ENCODE assay signal across 1 cellular context in the genomic region with DNA sequence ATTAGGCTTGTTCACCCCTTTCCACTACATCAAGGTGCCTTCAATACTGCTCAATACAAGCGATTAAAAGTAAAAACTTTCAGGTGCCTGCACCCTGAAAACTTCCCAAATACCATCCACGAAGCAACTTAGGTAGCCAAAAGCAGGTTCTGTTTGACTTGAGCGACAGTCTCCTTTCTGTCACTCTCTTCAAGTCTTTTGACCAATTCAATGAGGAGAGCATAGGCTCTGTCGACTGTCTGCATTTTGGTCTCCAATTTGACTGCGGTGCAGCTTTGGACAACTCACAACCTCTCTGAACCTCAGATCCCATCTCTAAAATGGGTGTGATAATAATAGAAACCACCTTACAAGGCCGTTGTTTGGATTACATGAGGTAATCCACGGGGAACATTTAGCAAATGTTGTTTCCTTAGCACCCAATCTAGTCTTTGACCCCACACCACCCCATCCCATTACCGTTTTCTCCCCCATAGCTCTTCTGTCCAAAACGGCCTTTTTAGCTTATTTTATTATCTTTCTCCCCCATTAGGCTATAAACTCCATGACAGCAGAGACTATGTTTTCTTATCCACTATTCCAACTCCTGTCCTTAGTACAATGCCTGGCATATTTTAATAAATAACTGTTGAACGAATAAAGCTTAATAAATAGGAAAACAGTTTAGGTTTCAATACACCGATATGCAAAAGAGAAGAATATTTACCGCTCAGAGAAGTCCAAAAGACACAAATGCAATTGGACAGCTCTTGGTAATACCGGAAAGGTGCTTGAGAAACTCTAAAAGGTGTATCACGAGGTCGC.
TF ChIP-seq lines count a peak whose summit lies in the region.

No MANE protein-coding gene starts in this region.

TF ChIP-seq in GM23338, 12 proteins besides CTCF, POLR2A, EP300 and RAD21 (continued from another document):
- TF ChIP-seq CREB1 (CRISPR knock-in tag; IDR thresholded peaks at IDR 0.05; ENCODE audit: low read depth): no peak
- no peak for TF ChIP-seq EZH2 (IDR thresholded peaks at IDR 0.05; ENCODE audit: low read depth, unreplicated experiment)
- TF ChIP-seq, protein P1, sequence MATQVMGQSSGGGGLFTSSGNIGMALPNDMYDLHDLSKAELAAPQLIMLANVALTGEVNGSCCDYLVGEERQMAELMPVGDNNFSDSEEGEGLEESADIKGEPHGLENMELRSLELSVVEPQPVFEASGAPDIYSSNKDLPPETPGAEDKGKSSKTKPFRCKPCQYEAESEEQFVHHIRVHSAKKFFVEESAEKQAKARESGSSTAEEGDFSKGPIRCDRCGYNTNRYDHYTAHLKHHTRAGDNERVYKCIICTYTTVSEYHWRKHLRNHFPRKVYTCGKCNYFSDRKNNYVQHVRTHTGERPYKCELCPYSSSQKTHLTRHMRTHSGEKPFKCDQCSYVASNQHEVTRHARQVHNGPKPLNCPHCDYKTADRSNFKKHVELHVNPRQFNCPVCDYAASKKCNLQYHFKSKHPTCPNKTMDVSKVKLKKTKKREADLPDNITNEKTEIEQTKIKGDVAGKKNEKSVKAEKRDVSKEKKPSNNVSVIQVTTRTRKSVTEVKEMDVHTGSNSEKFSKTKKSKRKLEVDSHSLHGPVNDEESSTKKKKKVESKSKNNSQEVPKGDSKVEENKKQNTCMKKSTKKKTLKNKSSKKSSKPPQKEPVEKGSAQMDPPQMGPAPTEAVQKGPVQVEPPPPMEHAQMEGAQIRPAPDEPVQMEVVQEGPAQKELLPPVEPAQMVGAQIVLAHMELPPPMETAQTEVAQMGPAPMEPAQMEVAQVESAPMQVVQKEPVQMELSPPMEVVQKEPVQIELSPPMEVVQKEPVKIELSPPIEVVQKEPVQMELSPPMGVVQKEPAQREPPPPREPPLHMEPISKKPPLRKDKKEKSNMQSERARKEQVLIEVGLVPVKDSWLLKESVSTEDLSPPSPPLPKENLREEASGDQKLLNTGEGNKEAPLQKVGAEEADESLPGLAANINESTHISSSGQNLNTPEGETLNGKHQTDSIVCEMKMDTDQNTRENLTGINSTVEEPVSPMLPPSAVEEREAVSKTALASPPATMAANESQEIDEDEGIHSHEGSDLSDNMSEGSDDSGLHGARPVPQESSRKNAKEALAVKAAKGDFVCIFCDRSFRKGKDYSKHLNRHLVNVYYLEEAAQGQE (IDR thresholded peaks at IDR 0.05; ENCODE audit: unreplicated experiment): no peak
- no peak for TF ChIP-seq JUNB (IDR thresholded peaks at IDR 0.05; ENCODE audit: unreplicated experiment)
- no peak for TF ChIP-seq EZH2phosphoT487 (IDR thresholded peaks at IDR 0.05; ENCODE audit: unreplicated experiment)
- TF ChIP-seq, protein P2, sequence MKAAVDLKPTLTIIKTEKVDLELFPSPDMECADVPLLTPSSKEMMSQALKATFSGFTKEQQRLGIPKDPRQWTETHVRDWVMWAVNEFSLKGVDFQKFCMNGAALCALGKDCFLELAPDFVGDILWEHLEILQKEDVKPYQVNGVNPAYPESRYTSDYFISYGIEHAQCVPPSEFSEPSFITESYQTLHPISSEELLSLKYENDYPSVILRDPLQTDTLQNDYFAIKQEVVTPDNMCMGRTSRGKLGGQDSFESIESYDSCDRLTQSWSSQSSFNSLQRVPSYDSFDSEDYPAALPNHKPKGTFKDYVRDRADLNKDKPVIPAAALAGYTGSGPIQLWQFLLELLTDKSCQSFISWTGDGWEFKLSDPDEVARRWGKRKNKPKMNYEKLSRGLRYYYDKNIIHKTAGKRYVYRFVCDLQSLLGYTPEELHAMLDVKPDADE (IDR thresholded peaks at IDR 0.05): no peak
- TF ChIP-seq ZNF331 (CRISPR knock-in tag; IDR thresholded peaks at IDR 0.05; ENCODE audit: low read depth): no peak
- TF ChIP-seq STAT1 (IDR thresholded peaks at IDR 0.05; ENCODE audit: unreplicated experiment): no peak
- no peak for TF ChIP-seq POLR2AphosphoS5 (IDR thresholded peaks at IDR 0.05; ENCODE audit: low read depth)
